ENCODE assay signal across 8 cellular contexts in genomic region chr6:1371933-1372332, GRCh38. TPM values are rescaled to one million over a fixed set of nuclear protein-coding genes. Genes with fewer than 3 reads are reported as not detected.
"Had no signal": no experiment of that assay in that cellular context is flagged by ENCODE, and none has a peak within 500 bp of the region (broad histone marks: within the 10 kb centered on the region; RNA-seq: fewer than 3 reads in every experiment).

No MANE protein-coding gene starts in this region.

- H3K4me3 Mint-ChIP-seq: GM23338, H9, HFFc6 had no signal

- H3K36me3 ChIP-seq: HAP-1 had no signal

- H3K27ac ChIP-seq: GM23248 had no signal

- H3K9me3 ChIP-seq: HAP-1 had no signal

- H3K4me1 ChIP-seq: HAP-1 had no signal

- H3K27ac Mint-ChIP-seq: GM23338, H9, HFFc6 had no signal

- H3K4me3 ChIP-seq: GM23248, GM23338, HAP-1 had no signal

- DNase-seq: GM23248, GOT3, H7, H9, HFFc6 had no signal

- H3K4me1 Mint-ChIP-seq: H9 had no signal

RNA-seq across cellular contexts. Expression of gene FOXF2, which starts 17.4 kb away (rescaled TPM):
- total RNA-seq: GM23338, H1, H9 had no signal
